24 cellular contexts compared by ENCODE assay signal in the genomic region with DNA sequence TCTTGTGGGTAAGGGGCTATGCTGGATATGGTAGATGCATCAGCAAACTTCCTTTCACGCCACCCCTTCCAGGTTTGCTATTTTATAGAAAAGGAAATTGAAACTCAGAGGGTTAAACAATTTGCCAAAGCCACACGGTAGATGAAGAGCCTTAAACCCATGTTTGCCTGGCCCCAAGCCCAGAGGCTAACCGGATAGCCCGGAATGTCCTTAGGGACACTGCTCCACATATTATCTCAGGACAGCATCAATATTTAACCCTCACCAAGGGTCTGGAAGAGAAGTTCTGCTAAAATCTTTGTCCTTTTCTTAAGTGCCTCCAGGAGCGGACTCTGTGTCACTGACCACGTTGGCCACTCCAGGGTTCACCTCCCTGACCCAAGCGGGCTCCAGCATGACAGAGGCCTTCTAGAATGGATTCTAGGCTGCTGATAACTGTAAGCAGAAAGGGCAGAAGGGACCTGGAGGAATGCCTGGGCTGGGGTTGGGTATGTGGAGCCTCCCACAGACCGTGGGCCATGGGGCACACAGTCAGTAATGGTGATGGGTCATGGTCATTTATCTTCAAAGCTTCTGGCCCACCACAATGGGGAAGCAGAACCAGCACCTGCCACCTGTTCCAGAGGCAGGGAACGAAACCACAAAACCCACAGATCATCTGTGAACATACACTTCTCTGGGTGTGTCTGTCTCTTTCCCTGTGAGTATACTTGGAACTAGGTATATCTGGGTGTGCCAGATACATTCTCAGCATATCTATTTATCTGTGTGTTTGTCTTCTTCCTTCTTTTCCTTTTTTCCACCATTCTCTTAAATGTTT. TPM values are rescaled to one million over a fixed set of nuclear protein-coding genes. Genes with fewer than 3 reads are reported as not detected.
"Had no signal": no experiment of that assay in that cellular context is flagged by ENCODE, and none has a peak within 500 bp of the region (broad histone marks: within the 10 kb centered on the region; RNA-seq: fewer than 3 reads in every experiment).

No MANE protein-coding gene starts in this region.

- H3K9me3 ChIP-seq: colonic mucosa, left ventricle myocardium inferior, pancreas, testis had no signal

- H3K27me3 Mint-ChIP-seq: activated T-cell treated with anti-CD3 and anti-CD28 coated beads, Interleukin-2, amount 50 U/mL, for 24 hours; central memory CD8-positive, alpha-beta T cell had no signal

- H3K27ac Mint-ChIP-seq: activated CD4-positive, alpha-beta T cell treated with anti-CD3 and anti-CD28 coated beads, Interleukin-2, amount 10 ng/mL, durations not matched to agents 7 days and 5 days; activated CD8-positive, alpha-beta T cell treated with anti-CD3 and anti-CD28 coated beads, Interleukin-2, amount 10 ng/mL, durations not matched to agents 7 days and 5 days; activated naive CD4-positive, alpha-beta T cell treated with anti-CD3 and anti-CD28 coated beads, Interleukin-2, amount 10 ng/mL, durations not matched to agents 7 days and 5 days; activated T-cell treated with anti-CD3 and anti-CD28 coated beads, Interleukin-2, amount 50 U/mL, for 24 hours; natural killer cell; stimulated activated effector memory CD8-positive, alpha-beta T cell treated with anti-CD3 and anti-CD28 coated beads, Interleukin-12 subunit alpha, Interleukin-12 subunit beta, amount 100 ng/mL, for 72 hours; T-helper 2 cell treated with Interferon-gamma antibody and Interleukin-4, amounts not matched to agents 5 μg/mL and 100 μg/mL, for 36 hours; type B pancreatic cell had no signal

- ATAC-seq: activated CD4-positive, CD25-positive, alpha-beta regulatory T cell treated with anti-CD3 and anti-CD28 coated beads, Interleukin-2, amount 50 U/mL, for 24 hours; activated CD8-positive, alpha-beta T cell treated with anti-CD3 and anti-CD28 coated beads, Interleukin-2, amount 10 ng/mL, durations not matched to agents 7 days and 5 days; natural killer cell; pancreas; sciatic nerve; stimulated activated effector memory CD8-positive, alpha-beta T cell treated with anti-CD3 and anti-CD28 coated beads, Interleukin-12 subunit alpha, Interleukin-12 subunit beta, amount 100 ng/mL, for 72 hours had no signal

- H3K4me3 Mint-ChIP-seq: activated CD4-positive, alpha-beta T cell treated with anti-CD3 and anti-CD28 coated beads, Interleukin-2, amount 10 ng/mL, durations not matched to agents 7 days and 5 days; activated CD8-positive, alpha-beta T cell treated with anti-CD3 and anti-CD28 coated beads, Interleukin-2, amount 10 ng/mL, durations not matched to agents 7 days and 5 days; activated naive CD4-positive, alpha-beta T cell treated with anti-CD3 and anti-CD28 coated beads, Interleukin-2, amount 10 ng/mL, durations not matched to agents 7 days and 5 days; activated T-cell treated with anti-CD3 and anti-CD28 coated beads, Interleukin-2, amount 50 U/mL, for 24 hours; central memory CD8-positive, alpha-beta T cell; natural killer cell; stimulated activated effector memory CD8-positive, alpha-beta T cell treated with anti-CD3 and anti-CD28 coated beads, Interleukin-12 subunit alpha, Interleukin-12 subunit beta, amount 100 ng/mL, for 72 hours; T-helper 2 cell treated with Interferon-gamma antibody and Interleukin-4, amounts not matched to agents 5 μg/mL and 100 μg/mL, for 36 hours; type B pancreatic cell had no signal

- H3K36me3 Mint-ChIP-seq: activated naive CD4-positive, alpha-beta T cell treated with anti-CD3 and anti-CD28 coated beads, Interleukin-2, amount 10 ng/mL, durations not matched to agents 7 days and 5 days; natural killer cell; stimulated activated effector memory CD8-positive, alpha-beta T cell treated with anti-CD3 and anti-CD28 coated beads, Interleukin-12 subunit alpha, Interleukin-12 subunit beta, amount 100 ng/mL, for 72 hours; type B pancreatic cell had no signal

- H3K27ac ChIP-seq: brain microvascular endothelial cell, colonic mucosa, left ventricle myocardium inferior, pancreas, testis had no signal

- H3K27me3 ChIP-seq: brain microvascular endothelial cell, colonic mucosa, pancreas, testis had no signal

- FAIRE-seq: frontal cortex, kidney, pancreas had no signal

- H3K4me1 ChIP-seq: colonic mucosa, pancreas had no signal

- H3K36me3 ChIP-seq: brain microvascular endothelial cell, colonic mucosa, left ventricle myocardium inferior, pancreas had no signal

- H3K4me3 ChIP-seq: colonic mucosa, left ventricle myocardium inferior, pancreas, testis had no signal

- DNase-seq: activated CD4-positive, alpha-beta T cell treated with anti-CD3 and anti-CD28 coated beads, Interleukin-2, amount 10 ng/mL, durations not matched to agents 7 days and 5 days; activated CD8-positive, alpha-beta T cell treated with anti-CD3 and anti-CD28 coated beads, Interleukin-2, amount 10 ng/mL, durations not matched to agents 7 days and 5 days; activated effector memory CD4-positive, alpha-beta T cell treated with Interleukin-2 at 50 U/mL for 16 hours; activated naive CD4-positive, alpha-beta T cell treated with anti-CD3 and anti-CD28 coated beads, Interleukin-2, amount 10 ng/mL, durations not matched to agents 7 days and 5 days; activated T-cell treated with anti-CD3 and anti-CD28 coated beads, Interleukin-2, amount 50 U/mL, for 24 hours; aorta; brain microvascular endothelial cell; colonic mucosa; erythroblast; hypothalamus; kidney; left ventricle myocardium inferior; mesenchymal stem cell; natural killer cell; pancreas; stimulated activated CD4-positive, alpha-beta T cell treated with anti-CD3 and anti-CD28 coated beads, Interleukin-4, amount 100 ng/mL, for 24 hours; testis had no signal

- H3K9me3 Mint-ChIP-seq: activated CD4-positive, alpha-beta T cell treated with anti-CD3 and anti-CD28 coated beads, Interleukin-2, amount 10 ng/mL, durations not matched to agents 7 days and 5 days; activated naive CD4-positive, alpha-beta T cell treated with anti-CD3 and anti-CD28 coated beads, Interleukin-2, amount 10 ng/mL, durations not matched to agents 7 days and 5 days; activated T-cell treated with anti-CD3 and anti-CD28 coated beads, Interleukin-2, amount 50 U/mL, for 24 hours; central memory CD8-positive, alpha-beta T cell; natural killer cell; stimulated activated effector memory CD8-positive, alpha-beta T cell treated with anti-CD3 and anti-CD28 coated beads, Interleukin-12 subunit alpha, Interleukin-12 subunit beta, amount 100 ng/mL, for 72 hours; T-helper 2 cell treated with Interferon-gamma antibody and Interleukin-4, amounts not matched to agents 5 μg/mL and 100 μg/mL, for 36 hours; type B pancreatic cell had no signal

RNA-seq across cellular contexts. Expression of gene IGSF22, which starts 32.8 kb away (rescaled TPM):
- total RNA-seq: activated CD8-positive, alpha-beta T cell treated with anti-CD3 and anti-CD28 coated beads, Interleukin-2, amount 10 ng/mL, durations not matched to agents 7 days and 5 days; frontal cortex had no signal
- polyA plus RNA-seq: aorta had no signal
